In genomic region chr17:75087182-75087557, GRCh38 we compare ENCODE assay signal across 8 cellular contexts. TPM values are rescaled to one million over a fixed set of nuclear protein-coding genes. Genes with fewer than 3 reads are reported as not detected.
DNase-seq lines count a peak whose midpoint lies in the region; ATAC-seq, FAIRE-seq and TF ChIP-seq lines count a peak whose summit lies in the region.

No MANE protein-coding gene starts in this region.

- no peak for ATAC-seq in CD4-positive, CD25-positive, alpha-beta regulatory T cell (ENCODE audit: low read depth in 2 of 2)

- H3K4me2 ChIP-seq in OCI-LY7 (ENCODE audit: low read length) (peak overlapping the region; percentile 10; the same call in 1 of the 2 replicates), osteoblast (ENCODE audit: insufficient read depth, low read length) (peak overlapping the region; percentile 88)

- H3K27me3 ChIP-seq in CD4-positive, CD25-positive, alpha-beta regulatory T cell (ENCODE audit: control insufficient read depth, insufficient read depth, low read length), result no peaks in the 10 kb centered on the region
- no peaks in the 10 kb centered on the region for H3K27me3 ChIP-seq in osteoblast (ENCODE audit: insufficient read depth, low read length)

- no peaks in the 10 kb centered on the region for H4K20me1 ChIP-seq in OCI-LY7 (ENCODE audit: insufficient read depth, low read length)
- H4K20me1 ChIP-seq in osteoblast (ENCODE audit: insufficient read depth, low read length), result peaks cover 13% of the 10 kb centered on the region

- peak overlapping the region; percentile 68 for H3K27ac ChIP-seq in CD4-positive, CD25-positive, alpha-beta regulatory T cell (ENCODE audit: insufficient read depth, low read length, poor library complexity, severe bottlenecking)
- H3K27ac ChIP-seq in OCI-LY7 (ENCODE audit: low read depth, low read length, poor library complexity, severe bottlenecking), result no peak overlapping the region
- H3K27ac ChIP-seq in osteoblast (ENCODE audit: low read depth, low read length), result peak overlapping the region; percentile 12

- intact Hi-C loops in OCI-LY7 (cut with micrococcal nuclease; ENCODE audit: unreplicated experiment), result no loop called here

- H3K4me1 ChIP-seq in CD4-positive, CD25-positive, alpha-beta regulatory T cell (ENCODE audit: control insufficient read depth, insufficient read depth, low read length, poor library complexity, severe bottlenecking), result peaks cover 24% of the 10 kb centered on the region
- peaks cover 19% of the 10 kb centered on the region for H3K4me1 ChIP-seq in OCI-LY7 (ENCODE audit: insufficient read depth, low read length, poor library complexity, severe bottlenecking)
- peaks cover 37% of the 10 kb centered on the region for H3K4me1 ChIP-seq in osteoblast (ENCODE audit: insufficient read depth, low read length)

- peaks cover 0 to 50% (median 12%) of the 10 kb centered on the region in 4 donors for H3K4me1 Mint-ChIP-seq in CD4-positive, CD25-positive, alpha-beta regulatory T cell

- H3K9me3 ChIP-seq in CD4-positive, CD25-positive, alpha-beta regulatory T cell (ENCODE audit: control insufficient read depth in 2 of 2, low read length in 2 of 2), result no peaks in the 10 kb centered on the region
- H3K9me3 ChIP-seq in OCI-LY7 (ENCODE audit: low read length), result no peaks in the 10 kb centered on the region
- no peaks in the 10 kb centered on the region for H3K9me3 ChIP-seq in osteoblast (ENCODE audit: low read depth, low read length)

- POLR2A ChIA-PET in OCI-LY7 (lab: Charles Lee), result no interaction called here

- H3K4me3 ChIP-seq in CD4-positive, CD25-positive, alpha-beta regulatory T cell (ENCODE audit: low read depth, low read length), result peak overlapping the region; percentile 55
- H3K4me3 ChIP-seq in OCI-LY7 (ENCODE audit: low read depth, low read length, poor library complexity, severe bottlenecking) (no peak overlapping the region), epithelial cell of proximal tubule (ENCODE audit: low read depth, low read length) (peak overlapping the region; percentile 59), osteoblast (ENCODE audit: insufficient read depth, low read length) (peak overlapping the region; percentile 82)

- BruUV-seq in OCI-LY7 (replicated peaks; lab: Mats Ljungman, UMichigan), result no TSS peak

- H3K27me3 Mint-ChIP-seq in CD4-positive, CD25-positive, alpha-beta regulatory T cell, result no peaks in the 10 kb centered on the region

- H3K9me3 Mint-ChIP-seq in CD4-positive, CD25-positive, alpha-beta regulatory T cell, result no peaks in the 10 kb centered on the region

- CTCF ChIA-PET in OCI-LY7 (lab: Charles Lee; ENCODE audit: unreplicated experiment), result no interaction called here

- H3K4me3 Mint-ChIP-seq in CD4-positive, CD25-positive, alpha-beta regulatory T cell, result peak overlapping the region; percentile 77 to 87 (median 86)

- no peak for DNase-seq in CD4-positive, CD25-positive, alpha-beta regulatory T cell
- DNase-seq in OCI-LY7 (ENCODE audit: low spot score) (no peak), epithelial cell of proximal tubule (ENCODE audit: low read depth) (no peak), osteoblast (ENCODE audit: insufficient read length, low spot score, missing footprints) (peak; percentile 41), SIG-M5 (lab: John Stamatoyannopoulos, UW) (no peak), DMS 273 treated with DMSO at 0.1 percent for 48 hours (lab: John Stamatoyannopoulos, UW) (no peak), SW480 (ENCODE audit: low spot score) (no peak), D721Med (ENCODE audit: insufficient read length, low spot score) (no peak)

- H3K79me2 ChIP-seq in OCI-LY7 (ENCODE audit: insufficient read depth, low read depth, low read length) (no peaks in the 10 kb centered on the region), osteoblast (ENCODE audit: insufficient read depth, low read length) (peaks cover 19% of the 10 kb centered on the region)

- no peaks in the 10 kb centered on the region for H3K9me2 ChIP-seq in OCI-LY7 (ENCODE audit: insufficient read depth, low read length)

- H2AFZ ChIP-seq in OCI-LY7 (ENCODE audit: low read length), result peak overlapping the region; percentile 64; the same call in 1 of the 2 replicates
- H2AFZ ChIP-seq in osteoblast (ENCODE audit: low read length), result peak overlapping the region; percentile 64

- no peaks in the 10 kb centered on the region for H3K36me3 Mint-ChIP-seq in CD4-positive, CD25-positive, alpha-beta regulatory T cell

- peak overlapping the region; percentile 86 to 92 (median 86) for H3K27ac Mint-ChIP-seq in CD4-positive, CD25-positive, alpha-beta regulatory T cell

- no peaks in the 10 kb centered on the region for H3K36me3 ChIP-seq in CD4-positive, CD25-positive, alpha-beta regulatory T cell (ENCODE audit: control insufficient read depth, insufficient read depth, low read length)
- H3K36me3 ChIP-seq in OCI-LY7 (ENCODE audit: insufficient read depth, low read length), result no peaks in the 10 kb centered on the region
- no peaks in the 10 kb centered on the region for H3K36me3 ChIP-seq in osteoblast (ENCODE audit: insufficient read depth, low read length)

- no peak for FAIRE-seq in D721Med (lab: Jason Lieb, UNC)

- TF ChIP-seq CTCF in OCI-LY7 (conservative IDR thresholded peaks at IDR 0.05; ENCODE audit: low read length) (no peak), epithelial cell of proximal tubule (conservative IDR thresholded peaks at IDR 0.05; ENCODE audit: low read depth, low read length) (no peak), osteoblast (IDR thresholded peaks at IDR 0.05; ENCODE audit: extremely low read depth, low read depth, low read length) (no peak), D721Med (IDR thresholded peaks at IDR 0.05; ENCODE audit: insufficient read depth, missing control alignments) (no peak)

RNA-seq across cellular contexts. Expression of gene SLC16A5, which starts 0.6 kb away (rescaled TPM):
- 9.3 TPM for total RNA-seq in CD4-positive, CD25-positive, alpha-beta regulatory T cell
- 1 to 10 TPM; 1.3 to 2.6 (median 2.0) TPM for polyA plus RNA-seq in CD4-positive, CD25-positive, alpha-beta regulatory T cell
- not detected in 2 replicates for total RNA-seq in OCI-LY7 (2014; rRNA removed; shearing (Covaris generic))
- total RNA-seq in OCI-LY7 (2022) (not detected in 2 replicates), epithelial cell of proximal tubule (15.1 and 15.9 TPM in 2 replicates), osteoblast (16.3 and 19.2 TPM in 2 replicates)

RNA-seq across cellular contexts. Expression of gene ARMC7, which starts 22.6 kb away (rescaled TPM):
- 12.8 TPM for total RNA-seq in CD4-positive, CD25-positive, alpha-beta regulatory T cell
- 1 to 10 TPM; 3.1 to 4.6 (median 4.2) TPM for polyA plus RNA-seq in CD4-positive, CD25-positive, alpha-beta regulatory T cell
- total RNA-seq in OCI-LY7 (2014; rRNA removed; shearing (Covaris generic)), result 6.8 and 7.1 TPM in 2 replicates
- total RNA-seq in OCI-LY7 (2022), result 16.9 and 19.9 TPM in 2 replicates
- total RNA-seq in epithelial cell of proximal tubule, result 8.5 and 12.3 TPM in 2 replicates
- 3.2 and 3.3 TPM in 2 replicates for total RNA-seq in osteoblast

RNA-seq across cellular contexts. Expression of gene KCTD2, which starts 40.1 kb away (rescaled TPM):
- total RNA-seq in CD4-positive, CD25-positive, alpha-beta regulatory T cell, result 23.4 TPM
- polyA plus RNA-seq in CD4-positive, CD25-positive, alpha-beta regulatory T cell, result 1 to 10 TPM; 5.8 to 10.0 (median 8.1) TPM
- 26.0 and 29.8 TPM in 2 replicates for total RNA-seq in OCI-LY7 (2014; rRNA removed; shearing (Covaris generic))
- total RNA-seq in OCI-LY7 (2022) (21.0 and 26.3 TPM in 2 replicates), epithelial cell of proximal tubule (15.8 and 19.2 TPM in 2 replicates), osteoblast (19.7 and 20.3 TPM in 2 replicates)

RNA-seq across cellular contexts. Expression of gene ATP5PD, which starts 40.4 kb away (rescaled TPM):
- 139 TPM for total RNA-seq in CD4-positive, CD25-positive, alpha-beta regulatory T cell
- 100 to 1,000 TPM; 410 to 536 (median 467) TPM for polyA plus RNA-seq in CD4-positive, CD25-positive, alpha-beta regulatory T cell
- 293 and 301 TPM in 2 replicates for total RNA-seq in OCI-LY7 (2014; rRNA removed; shearing (Covaris generic))
- 314 and 317 TPM in 2 replicates for total RNA-seq in OCI-LY7 (2022)
- 232 and 360 TPM in 2 replicates for total RNA-seq in epithelial cell of proximal tubule
- 240 and 278 TPM in 2 replicates for total RNA-seq in osteoblast

RNA-seq across cellular contexts. Expression of gene NT5C, which starts 44.4 kb away (rescaled TPM):
- 31.6 TPM for total RNA-seq in CD4-positive, CD25-positive, alpha-beta regulatory T cell
- 10 to 100 TPM; 55.4 to 66.9 (median 57.2) TPM for polyA plus RNA-seq in CD4-positive, CD25-positive, alpha-beta regulatory T cell
- 229 and 259 TPM in 2 replicates for total RNA-seq in OCI-LY7 (2014; rRNA removed; shearing (Covaris generic))
- total RNA-seq in OCI-LY7 (2022) (106 and 107 TPM in 2 replicates), epithelial cell of proximal tubule (139 and 140 TPM in 2 replicates), osteoblast (48.1 and 53.9 TPM in 2 replicates)

Comparison
In these comparisons a context has a peak if more than half of its experiments do, and no peak if none do; other contexts are left out.
1. RNA of gene SLC16A5, which starts 0.6 kb away (total RNA-seq): 16.3 to 19.2 TPM in osteoblast, 15.1 to 15.9 TPM in epithelial cell of proximal tubule and 9.3 TPM in CD4-positive, CD25-positive, alpha-beta regulatory T cell (single experiment); not detected in OCI-LY7; every median in the first group is over 10 times any median in the second.